Comparison of ENCODE assay signal across 18 cellular contexts in the genomic region with DNA sequence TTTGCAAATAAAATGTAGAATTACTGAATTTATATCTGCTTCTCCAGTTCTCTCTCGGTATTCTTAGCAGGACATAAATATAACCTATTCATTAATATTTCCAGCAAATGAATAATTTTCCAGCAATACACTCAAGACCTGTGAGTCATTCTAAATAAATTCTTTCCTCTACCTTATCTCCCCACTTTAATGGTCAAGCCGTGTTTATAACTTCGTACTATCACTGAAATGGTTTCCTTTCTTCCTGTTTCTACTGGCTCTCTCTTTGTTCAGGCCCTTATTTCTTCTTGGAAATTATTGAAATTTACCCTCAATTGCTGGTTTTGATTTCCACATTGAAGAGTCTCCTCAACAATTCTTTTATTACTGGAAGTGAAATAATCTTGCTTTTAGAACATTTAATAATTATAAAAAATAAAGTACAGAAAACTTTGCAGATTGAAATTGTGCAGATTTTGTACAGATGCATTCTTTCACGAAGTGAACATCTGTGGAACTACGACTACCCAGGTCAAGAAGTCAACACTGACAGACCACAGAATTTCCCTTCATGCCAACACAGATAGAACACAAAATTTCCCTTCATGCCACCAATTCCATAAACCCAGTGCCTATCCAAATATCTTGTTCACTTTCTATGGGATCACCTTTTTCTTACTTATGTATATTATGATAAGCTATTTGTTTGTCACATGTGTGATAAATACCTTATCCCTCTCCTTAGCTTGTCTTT.
DNase-seq lines count a peak whose midpoint lies in the region; ATAC-seq and TF ChIP-seq lines count a peak whose summit lies in the region.
"Had no signal": no experiment of that assay in that cellular context is flagged by ENCODE, and none has a peak within 500 bp of the region (broad histone marks: within the 10 kb centered on the region; RNA-seq: fewer than 3 reads in every experiment).

No MANE protein-coding gene starts in this region.

- TF ChIP-seq CTCF in fibroblast of pulmonary artery (IDR thresholded peaks at IDR 0.05; ENCODE audit: low read length, missing control alignments) (no peak), osteocyte (IDR thresholded peaks at IDR 0.05) (no peak), gastroesophageal sphincter (IDR thresholded peaks at IDR 0.05) (no peak)

- H3K9me3 Mint-ChIP-seq in osteocyte (ENCODE audit: unreplicated experiment) = peaks cover 5% of the 10 kb centered on the region

- peak; percentile 31 for DNase-seq in ELR (ENCODE audit: low read depth)
- peak; percentile 79 for DNase-seq in fibroblast of pulmonary artery (ENCODE audit: low read depth)
- no peak for DNase-seq in osteocyte (ENCODE audit: extremely low spot score, unreplicated experiment)
- no peak for DNase-seq in activated CD4-positive, alpha-beta T cell treated with anti-CD3 and anti-CD28 coated beads for 1 hour
- DNase-seq: activated CD4-positive, alpha-beta T cell treated with anti-CD3 and anti-CD28 coated beads for 4 hours; activated CD8-positive, alpha-beta memory T cell treated with anti-CD3 and anti-CD28 coated beads, Interleukin-2, amount 50 U/mL, for 48 hours; activated naive CD4-positive, alpha-beta T cell treated with anti-CD3 and anti-CD28 coated beads, Interleukin-2, amount 10 ng/mL, durations not matched to agents 7 days and 5 days; AML-193; foreskin melanocyte; lower lobe of right lung; NCI-H187; retina had no signal

- TF ChIP-seq EP300 in gastroesophageal sphincter (IDR thresholded peaks at IDR 0.05) = no peak

- WGBS in gastroesophageal sphincter (ENCODE audit: low coverage in 1 of 2), 2 donors = 31 to 66% methylated on average over 2 to 5 of the region's 5 CpGs

- H3K36me3 ChIP-seq in gastroesophageal sphincter = no peaks in the 10 kb centered on the region
- H3K36me3 ChIP-seq: cardiac muscle cell, lower lobe of right lung, SJSA1 had no signal

- no peak overlapping the region for H3K4me3 Mint-ChIP-seq in osteocyte (ENCODE audit: unreplicated experiment)
- H3K4me3 Mint-ChIP-seq: activated naive CD4-positive, alpha-beta T cell treated with anti-CD3 and anti-CD28 coated beads, Interleukin-2, amount 10 ng/mL, durations not matched to agents 7 days and 5 days had no signal

- no peak overlapping the region for H3K4me3 ChIP-seq in fibroblast of pulmonary artery (replicated peaks; ENCODE audit: low read depth, low read length)
- no peak overlapping the region for H3K4me3 ChIP-seq in gastroesophageal sphincter
- H3K4me3 ChIP-seq: cardiac muscle cell, lower lobe of right lung, SJSA1 had no signal

- no peaks in the 10 kb centered on the region for H3K27me3 ChIP-seq in gastroesophageal sphincter
- H3K27me3 ChIP-seq: cardiac muscle cell, SJSA1 had no signal

- ATAC-seq in SK-N-SH treated with all-trans-retinoic acid at 6 μM for 48 hours (peak; percentile 68), HG03159 (IDR thresholded peaks at IDR 0.05; ENCODE audit: unreplicated experiment) (no peak), gastroesophageal sphincter (no peak), GM21526 (IDR thresholded peaks at IDR 0.05; ENCODE audit: low FRiP score, unreplicated experiment) (no peak)

- no peaks in the 10 kb centered on the region for H3K4me1 ChIP-seq in gastroesophageal sphincter
- H3K4me1 ChIP-seq: lower lobe of right lung, SJSA1 had no signal

- peaks cover 35% of the 10 kb centered on the region for H3K4me1 Mint-ChIP-seq in osteocyte (ENCODE audit: unreplicated experiment)
- H3K4me1 Mint-ChIP-seq: activated naive CD4-positive, alpha-beta T cell treated with anti-CD3 and anti-CD28 coated beads, Interleukin-2, amount 10 ng/mL, durations not matched to agents 7 days and 5 days had no signal

- no peaks in the 10 kb centered on the region for H3K9me3 ChIP-seq in gastroesophageal sphincter
- H3K9me3 ChIP-seq: lower lobe of right lung, SJSA1 had no signal

- H3K27ac Mint-ChIP-seq in osteocyte (ENCODE audit: unreplicated experiment) = peak overlapping the region; percentile 45
- H3K27ac Mint-ChIP-seq: activated naive CD4-positive, alpha-beta T cell treated with anti-CD3 and anti-CD28 coated beads, Interleukin-2, amount 10 ng/mL, durations not matched to agents 7 days and 5 days had no signal

- H3K27me3 Mint-ChIP-seq in osteocyte (ENCODE audit: unreplicated experiment) = no peaks in the 10 kb centered on the region
- H3K27me3 Mint-ChIP-seq: activated naive CD4-positive, alpha-beta T cell treated with anti-CD3 and anti-CD28 coated beads, Interleukin-2, amount 10 ng/mL, durations not matched to agents 7 days and 5 days had no signal

- no peak for TF ChIP-seq POLR2A in gastroesophageal sphincter (IDR thresholded peaks at IDR 0.05)

- H3K27ac ChIP-seq in gastroesophageal sphincter = no peak overlapping the region
- H3K27ac ChIP-seq: cardiac muscle cell, lower lobe of right lung, SJSA1 had no signal

- H3K36me3 Mint-ChIP-seq in osteocyte (ENCODE audit: unreplicated experiment) = no peaks in the 10 kb centered on the region
- H3K36me3 Mint-ChIP-seq: activated naive CD4-positive, alpha-beta T cell treated with anti-CD3 and anti-CD28 coated beads, Interleukin-2, amount 10 ng/mL, durations not matched to agents 7 days and 5 days had no signal

TF ChIP-seq in SK-N-SH treated with all-trans-retinoic acid at 6 μM for 48 hours, 23 proteins besides CTCF, POLR2A, EP300 and RAD21:
- TF ChIP-seq ISL1 (CRISPR knock-in tag; IDR thresholded peaks at IDR 0.05) (peak; percentile 88), OSR1 (CRISPR knock-in tag; IDR thresholded peaks at IDR 0.05) (no peak)

Comparison
In these comparisons a context has a peak if more than half of its experiments do, and no peak if none do; other contexts are left out.
1. DNase-seq: peak in ELR (single experiment) and fibroblast of pulmonary artery (single experiment); none in osteocyte (single experiment) and activated CD4-positive, alpha-beta T cell treated with anti-CD3 and anti-CD28 coated beads for 1 hour (single experiment).